27 cellular contexts compared by ENCODE assay signal in genomic region chr2:240577281-240578109, GRCh38. TPM values are rescaled to one million over a fixed set of nuclear protein-coding genes. Genes with fewer than 3 reads are reported as not detected.
DNase-seq lines count a peak whose midpoint lies in the region; TF ChIP-seq lines count a peak whose summit lies in the region.
"Had no signal": no experiment of that assay in that cellular context is flagged by ENCODE, and none has a peak within 500 bp of the region (broad histone marks: within the 10 kb centered on the region; RNA-seq: fewer than 3 reads in every experiment).

No MANE protein-coding gene starts in this region.

- H3K27me3 ChIP-seq in left ventricle myocardium inferior (ENCODE audit: low read depth) = no peaks in the 10 kb centered on the region
- H3K27me3 ChIP-seq in neutrophil = no peaks in the 10 kb centered on the region
- H3K27me3 ChIP-seq: cardiac muscle cell, esophagus muscularis mucosa, heart right ventricle, ovary, Peyer's patch, transverse colon had no signal

- DNase-seq in left ventricle myocardium inferior (peak; percentile 16), cardiac septum (ENCODE audit: low spot score) (no peak), CD1c-positive myeloid dendritic cell (ENCODE audit: extremely low spot score) (no peak)
- DNase-seq: 8988T; activated CD4-positive, alpha-beta T cell treated with anti-CD3 and anti-CD28 coated beads for 48 hours; activated CD8-positive, alpha-beta memory T cell treated with anti-CD3 and anti-CD28 coated beads for 24 hours; activated effector memory CD4-positive, alpha-beta T cell treated with Interleukin-2 at 50 U/mL for 16 hours; CD4-positive, CD25-positive, alpha-beta regulatory T cell; cortex of kidney; foreskin melanocyte; GM23248; KBM-7; kidney glomerular epithelial cell; NCI-H1417 treated with DMSO at 0.1 percent for 48 hours; NCI-H345; Peyer's patch; SIG-M5; stimulated activated CD4-positive, alpha-beta T cell treated with anti-CD3 and anti-CD28 coated beads, Interleukin-2, amount 100 ng/mL, for 24 hours; T-helper 9 cell; transverse colon had no signal

- H3K4me1 ChIP-seq in left ventricle myocardium inferior (peaks cover 33% of the 10 kb centered on the region), neutrophil (ENCODE audit: control insufficient read depth in 1 of 2, insufficient read depth in 1 of 2, low read depth in 1 of 2, low read length in 1 of 2) (peaks cover 32 to 36% of the 10 kb centered on the region in 2 experiments)

- TF ChIP-seq CTCF in left ventricle myocardium inferior (IDR thresholded peaks at IDR 0.05; ENCODE audit: borderline replicate concordance) (no peak), neutrophil (IDR thresholded peaks at IDR 0.05) (no peak)

- H3K9me3 ChIP-seq in left ventricle myocardium inferior (replicated peaks) = peaks cover 8% of the 10 kb centered on the region
- H3K9me3 ChIP-seq in neutrophil = no peaks in the 10 kb centered on the region
- H3K9me3 ChIP-seq: mucosa of descending colon, ovary, Peyer's patch, transverse colon had no signal

- peak overlapping the region; percentile 7 for H3K27ac ChIP-seq in left ventricle myocardium inferior (replicated peaks)
- H3K27ac ChIP-seq in neutrophil = peak overlapping the region; percentile 86
- H3K27ac ChIP-seq: cardiac muscle cell, esophagus muscularis mucosa, GM23248, ovary, Peyer's patch, transverse colon, VCaP had no signal

- intact Hi-C loops in left ventricle myocardium inferior (cut with micrococcal nuclease) (no loop called here), cardiac septum (cut with DNase I) (no loop called here)

- H3K4me3 ChIP-seq in left ventricle myocardium inferior (no peak overlapping the region), neutrophil (ENCODE audit: low read depth in 1 of 2, low read length in 1 of 2) (no peak overlapping the region)
- H3K4me3 ChIP-seq: cardiac muscle cell, esophagus muscularis mucosa, GM23248, heart right ventricle, mucosa of descending colon, ovary, Peyer's patch, transverse colon had no signal

- H3K36me3 ChIP-seq in left ventricle myocardium inferior = peaks cover 56% of the 10 kb centered on the region
- peaks cover 66% of the 10 kb centered on the region for H3K36me3 ChIP-seq in neutrophil
- H3K36me3 ChIP-seq: ovary had no signal

RNA-seq across cellular contexts. Expression of gene CAPN10, which starts 9.0 kb away (rescaled TPM):
- total RNA-seq in left ventricle myocardium inferior (31.2 TPM), cardiac septum (24.3 TPM)

RNA-seq across cellular contexts. Expression of gene RNPEPL1, which starts 9.2 kb away (rescaled TPM):
- total RNA-seq in left ventricle myocardium inferior (80.1 TPM), cardiac septum (73.8 TPM)

RNA-seq across cellular contexts. Expression of gene DUSP28, which starts 17.3 kb away (rescaled TPM):
- total RNA-seq in left ventricle myocardium inferior = 19.3 TPM
- 9.7 TPM for total RNA-seq in cardiac septum

RNA-seq across cellular contexts. Expression of gene ANKMY1, which starts 19.7 kb away (rescaled TPM):
- total RNA-seq in left ventricle myocardium inferior = 4.0 TPM
- total RNA-seq in cardiac septum = 8.2 TPM

RNA-seq across cellular contexts. Expression of gene GPR35, which starts 47.8 kb away (rescaled TPM):
- total RNA-seq in left ventricle myocardium inferior (1.3 TPM), cardiac septum (1.5 TPM)
- total RNA-seq: GM23248 had no signal
